ENCODE assay signal across 1 cellular context in the genomic region with DNA sequence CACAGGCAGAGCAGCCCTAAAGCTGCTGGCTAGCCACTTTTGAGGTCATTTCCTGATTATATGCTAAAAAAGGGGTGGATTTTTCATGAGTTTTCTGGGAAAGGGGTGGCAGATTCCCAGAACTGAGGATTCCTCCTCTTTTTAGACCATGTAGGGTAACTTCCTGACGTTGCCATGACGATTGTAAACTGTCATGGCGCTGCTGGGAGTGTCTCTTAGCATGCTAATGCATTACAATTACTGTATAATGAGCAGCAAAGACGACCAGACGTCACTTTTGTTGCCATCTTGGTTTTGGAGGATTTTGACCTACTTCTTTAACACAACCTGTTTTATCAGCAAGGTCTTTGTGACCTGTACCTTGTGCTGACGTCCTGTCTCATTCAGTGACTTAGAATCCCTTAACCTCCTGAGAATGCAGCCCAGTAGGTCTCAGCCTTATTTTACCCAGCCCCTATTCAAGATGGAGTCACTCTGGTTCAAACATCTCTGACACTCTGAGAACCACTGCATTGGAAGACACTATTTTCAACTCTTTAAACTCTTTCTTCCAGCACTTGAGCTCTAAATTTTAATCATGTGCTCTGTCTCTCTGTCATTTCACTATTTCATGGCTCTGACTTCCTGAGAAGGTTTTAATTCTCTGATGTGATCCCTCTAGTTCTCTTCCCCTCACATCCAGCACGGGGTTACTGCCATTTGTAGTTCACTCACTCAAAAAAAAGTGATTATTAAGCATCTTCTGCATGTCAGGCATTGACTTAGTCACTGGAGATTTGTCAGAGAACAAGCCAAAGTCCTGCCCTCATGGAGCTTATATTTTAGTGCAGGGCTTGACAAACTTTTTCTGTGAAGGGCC.
TF ChIP-seq lines count a peak whose summit lies in the region.

No MANE protein-coding gene starts in this region.

TF ChIP-seq in GM23338, 12 proteins besides CTCF, POLR2A, EP300 and RAD21 (continued from another document):
- TF ChIP-seq, protein P1, sequence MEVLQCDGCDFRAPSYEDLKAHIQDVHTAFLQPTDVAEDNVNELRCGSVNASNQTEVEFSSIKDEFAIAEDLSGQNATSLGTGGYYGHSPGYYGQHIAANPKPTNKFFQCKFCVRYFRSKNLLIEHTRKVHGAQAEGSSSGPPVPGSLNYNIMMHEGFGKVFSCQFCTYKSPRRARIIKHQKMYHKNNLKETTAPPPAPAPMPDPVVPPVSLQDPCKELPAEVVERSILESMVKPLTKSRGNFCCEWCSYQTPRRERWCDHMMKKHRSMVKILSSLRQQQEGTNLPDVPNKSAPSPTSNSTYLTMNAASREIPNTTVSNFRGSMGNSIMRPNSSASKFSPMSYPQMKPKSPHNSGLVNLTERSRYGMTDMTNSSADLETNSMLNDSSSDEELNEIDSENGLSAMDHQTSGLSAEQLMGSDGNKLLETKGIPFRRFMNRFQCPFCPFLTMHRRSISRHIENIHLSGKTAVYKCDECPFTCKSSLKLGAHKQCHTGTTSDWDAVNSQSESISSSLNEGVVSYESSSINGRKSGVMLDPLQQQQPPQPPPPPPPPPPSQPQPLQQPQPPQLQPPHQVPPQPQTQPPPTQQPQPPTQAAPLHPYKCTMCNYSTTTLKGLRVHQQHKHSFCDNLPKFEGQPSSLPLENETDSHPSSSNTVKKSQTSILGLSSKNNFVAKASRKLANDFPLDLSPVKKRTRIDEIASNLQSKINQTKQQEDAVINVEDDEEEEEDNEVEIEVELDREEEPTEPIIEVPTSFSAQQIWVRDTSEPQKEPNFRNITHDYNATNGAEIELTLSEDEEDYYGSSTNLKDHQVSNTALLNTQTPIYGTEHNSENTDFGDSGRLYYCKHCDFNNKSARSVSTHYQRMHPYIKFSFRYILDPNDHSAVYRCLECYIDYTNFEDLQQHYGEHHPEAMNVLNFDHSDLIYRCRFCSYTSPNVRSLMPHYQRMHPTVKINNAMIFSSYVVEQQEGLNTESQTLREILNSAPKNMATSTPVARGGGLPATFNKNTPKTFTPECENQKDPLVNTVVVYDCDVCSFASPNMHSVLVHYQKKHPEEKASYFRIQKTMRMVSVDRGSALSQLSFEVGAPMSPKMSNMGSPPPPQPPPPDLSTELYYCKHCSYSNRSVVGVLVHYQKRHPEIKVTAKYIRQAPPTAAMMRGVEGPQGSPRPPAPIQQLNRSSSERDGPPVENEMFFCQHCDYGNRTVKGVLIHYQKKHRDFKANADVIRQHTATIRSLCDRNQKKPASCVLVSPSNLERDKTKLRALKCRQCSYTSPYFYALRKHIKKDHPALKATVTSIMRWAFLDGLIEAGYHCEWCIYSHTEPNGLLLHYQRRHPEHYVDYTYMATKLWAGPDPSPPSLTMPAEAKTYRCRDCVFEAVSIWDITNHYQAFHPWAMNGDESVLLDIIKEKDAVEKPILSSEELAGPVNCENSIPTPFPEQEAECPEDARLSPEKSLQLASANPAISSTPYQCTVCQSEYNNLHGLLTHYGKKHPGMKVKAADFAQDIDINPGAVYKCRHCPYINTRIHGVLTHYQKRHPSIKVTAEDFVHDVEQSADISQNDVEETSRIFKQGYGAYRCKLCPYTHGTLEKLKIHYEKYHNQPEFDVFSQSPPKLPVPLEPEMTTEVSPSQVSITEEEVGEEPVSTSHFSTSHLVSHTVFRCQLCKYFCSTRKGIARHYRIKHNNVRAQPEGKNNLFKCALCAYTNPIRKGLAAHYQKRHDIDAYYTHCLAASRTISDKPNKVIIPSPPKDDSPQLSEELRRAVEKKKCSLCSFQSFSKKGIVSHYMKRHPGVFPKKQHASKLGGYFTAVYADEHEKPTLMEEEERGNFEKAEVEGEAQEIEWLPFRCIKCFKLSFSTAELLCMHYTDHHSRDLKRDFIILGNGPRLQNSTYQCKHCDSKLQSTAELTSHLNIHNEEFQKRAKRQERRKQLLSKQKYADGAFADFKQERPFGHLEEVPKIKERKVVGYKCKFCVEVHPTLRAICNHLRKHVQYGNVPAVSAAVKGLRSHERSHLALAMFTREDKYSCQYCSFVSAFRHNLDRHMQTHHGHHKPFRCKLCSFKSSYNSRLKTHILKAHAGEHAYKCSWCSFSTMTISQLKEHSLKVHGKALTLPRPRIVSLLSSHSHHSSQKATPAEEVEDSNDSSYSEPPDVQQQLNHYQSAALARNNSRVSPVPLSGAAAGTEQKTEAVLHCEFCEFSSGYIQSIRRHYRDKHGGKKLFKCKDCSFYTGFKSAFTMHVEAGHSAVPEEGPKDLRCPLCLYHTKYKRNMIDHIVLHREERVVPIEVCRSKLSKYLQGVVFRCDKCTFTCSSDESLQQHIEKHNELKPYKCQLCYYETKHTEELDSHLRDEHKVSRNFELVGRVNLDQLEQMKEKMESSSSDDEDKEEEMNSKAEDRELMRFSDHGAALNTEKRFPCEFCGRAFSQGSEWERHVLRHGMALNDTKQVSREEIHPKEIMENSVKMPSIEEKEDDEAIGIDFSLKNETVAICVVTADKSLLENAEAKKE (CRISPR knock-in tag; IDR thresholded peaks at IDR 0.05) = no peak
- no peak for TF ChIP-seq NANOG (IDR thresholded peaks at IDR 0.05; ENCODE audit: borderline replicate concordance)
